Comparison of ENCODE assay signal across 11 cellular contexts in the genomic region with DNA sequence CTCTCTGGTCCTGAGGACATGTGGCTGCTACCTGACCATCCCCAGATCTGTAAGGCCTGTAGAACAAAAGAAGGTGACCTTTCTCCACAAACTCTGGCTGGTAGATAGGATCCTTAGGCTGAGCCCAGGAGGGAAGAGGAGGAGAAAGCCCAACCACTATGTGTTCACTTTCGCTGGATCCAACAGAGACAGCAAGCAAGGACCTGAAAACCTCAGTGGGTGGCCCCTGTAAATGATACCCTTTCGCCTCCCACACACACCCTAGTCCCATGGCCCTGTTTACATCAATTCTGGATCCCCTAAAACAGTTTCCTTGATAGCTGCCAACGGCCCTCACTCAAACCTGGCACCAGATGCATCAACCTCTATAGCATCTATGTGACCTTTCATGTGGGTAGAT. TPM values are rescaled to one million over a fixed set of nuclear protein-coding genes. Genes with fewer than 3 reads are reported as not detected.
DNase-seq lines count a peak whose midpoint lies in the region; ATAC-seq lines count a peak whose summit lies in the region.
"Had no signal": no experiment of that assay in that cellular context is flagged by ENCODE, and none has a peak within 500 bp of the region (broad histone marks: within the 10 kb centered on the region; RNA-seq: fewer than 3 reads in every experiment).

No MANE protein-coding gene starts in this region.

- no peak for ATAC-seq in effector memory CD8-positive, alpha-beta T cell (replicated peaks)
- ATAC-seq in stimulated activated effector memory CD8-positive, alpha-beta T cell treated with anti-CD3 and anti-CD28 coated beads, Interleukin-12 subunit alpha, Interleukin-12 subunit beta, amount 100 ng/mL, for 72 hours, result no peak
- no peak for ATAC-seq in HG02884 (IDR thresholded peaks at IDR 0.05; ENCODE audit: unreplicated experiment)
- ATAC-seq: left colon had no signal

- no peak for DNase-seq in activated CD4-positive, alpha-beta T cell treated with anti-CD3 and anti-CD28 coated beads, Interleukin-2, amount 10 ng/mL, durations not matched to agents 24 days and 14 days
- no peak for DNase-seq in activated CD4-positive, alpha-beta T cell treated with anti-CD3 and anti-CD28 coated beads, Interleukin-2, amount 50 U/mL, for 1 hour
- peak; percentile 55 for DNase-seq in NCI-H146 treated with DMSO at 0.1 percent for 48 hours (lab: John Stamatoyannopoulos, UW; ENCODE audit: unreplicated experiment)
- no peak for DNase-seq in effector memory CD8-positive, alpha-beta T cell
- DNase-seq in stimulated activated effector memory CD8-positive, alpha-beta T cell treated with anti-CD3 and anti-CD28 coated beads, Interleukin-12 subunit alpha, Interleukin-12 subunit beta, amount 100 ng/mL, for 72 hours (ENCODE audit: low spot score in 2 of 2), result no peak
- DNase-seq in SW480 (ENCODE audit: low spot score), result no peak
- DNase-seq in islet precursor cell, result no peak
- DNase-seq: activated CD8-positive, alpha-beta memory T cell treated with anti-CD3 and anti-CD28 coated beads, Interleukin-2, amount 50 U/mL, for 48 hours; left colon; NCI-H524 treated with DMSO at 0.1 percent for 48 hours had no signal

- no peaks in the 10 kb centered on the region for H3K27me3 Mint-ChIP-seq in activated CD4-positive, alpha-beta T cell treated with anti-CD3 and anti-CD28 coated beads, Interleukin-2, amount 10 ng/mL, durations not matched to agents 24 days and 14 days
- H3K27me3 Mint-ChIP-seq in effector memory CD8-positive, alpha-beta T cell, result no peaks in the 10 kb centered on the region

- no peaks in the 10 kb centered on the region for H3K9me3 Mint-ChIP-seq in activated CD4-positive, alpha-beta T cell treated with anti-CD3 and anti-CD28 coated beads, Interleukin-2, amount 10 ng/mL, durations not matched to agents 24 days and 14 days
- H3K9me3 Mint-ChIP-seq in effector memory CD8-positive, alpha-beta T cell, result no peaks in the 10 kb centered on the region
- H3K9me3 Mint-ChIP-seq in stimulated activated effector memory CD8-positive, alpha-beta T cell treated with anti-CD3 and anti-CD28 coated beads, Interleukin-12 subunit alpha, Interleukin-12 subunit beta, amount 100 ng/mL, for 72 hours, result no peaks in the 10 kb centered on the region

- H3K4me3 Mint-ChIP-seq in activated CD4-positive, alpha-beta T cell treated with anti-CD3 and anti-CD28 coated beads, Interleukin-2, amount 10 ng/mL, durations not matched to agents 24 days and 14 days, result peak overlapping the region; percentile 66
- H3K4me3 Mint-ChIP-seq in effector memory CD8-positive, alpha-beta T cell, result peak overlapping the region; percentile 71 to 77
- peak overlapping the region; percentile 58 for H3K4me3 Mint-ChIP-seq in stimulated activated effector memory CD8-positive, alpha-beta T cell treated with anti-CD3 and anti-CD28 coated beads, Interleukin-12 subunit alpha, Interleukin-12 subunit beta, amount 100 ng/mL, for 72 hours

- H3K4me1 Mint-ChIP-seq in activated CD4-positive, alpha-beta T cell treated with anti-CD3 and anti-CD28 coated beads, Interleukin-2, amount 10 ng/mL, durations not matched to agents 24 days and 14 days, result peaks cover 74% of the 10 kb centered on the region
- H3K4me1 Mint-ChIP-seq in effector memory CD8-positive, alpha-beta T cell (ENCODE audit: low read depth in 2 of 2), result peaks cover 79% of the 10 kb centered on the region in 2 donors
- H3K4me1 Mint-ChIP-seq in stimulated activated effector memory CD8-positive, alpha-beta T cell treated with anti-CD3 and anti-CD28 coated beads, Interleukin-12 subunit alpha, Interleukin-12 subunit beta, amount 100 ng/mL, for 72 hours, result peaks cover 86% of the 10 kb centered on the region

- peak overlapping the region; percentile 79 for H3K27ac Mint-ChIP-seq in activated CD4-positive, alpha-beta T cell treated with anti-CD3 and anti-CD28 coated beads, Interleukin-2, amount 10 ng/mL, durations not matched to agents 24 days and 14 days
- peak overlapping the region; percentile 84 to 94 for H3K27ac Mint-ChIP-seq in effector memory CD8-positive, alpha-beta T cell
- peak overlapping the region; percentile 96 for H3K27ac Mint-ChIP-seq in stimulated activated effector memory CD8-positive, alpha-beta T cell treated with anti-CD3 and anti-CD28 coated beads, Interleukin-12 subunit alpha, Interleukin-12 subunit beta, amount 100 ng/mL, for 72 hours

- intact Hi-C loops in activated CD4-positive, alpha-beta T cell treated with anti-CD3 and anti-CD28 coated beads, Interleukin-2, amount 10 ng/mL, durations not matched to agents 24 days and 14 days (cut with micrococcal nuclease), result loop anchor here (10.0 kb wide), 1 partner anchor 521 kb away; the partner anchor contains the start of gene SCAP

- H3K36me3 Mint-ChIP-seq in activated CD4-positive, alpha-beta T cell treated with anti-CD3 and anti-CD28 coated beads, Interleukin-2, amount 10 ng/mL, durations not matched to agents 24 days and 14 days (ENCODE audit: low read depth), result peaks cover 12% of the 10 kb centered on the region
- peaks cover 32% of the 10 kb centered on the region for H3K36me3 Mint-ChIP-seq in effector memory CD8-positive, alpha-beta T cell (ENCODE audit: insufficient read depth)
- H3K36me3 Mint-ChIP-seq in stimulated activated effector memory CD8-positive, alpha-beta T cell treated with anti-CD3 and anti-CD28 coated beads, Interleukin-12 subunit alpha, Interleukin-12 subunit beta, amount 100 ng/mL, for 72 hours, result peaks cover 25% of the 10 kb centered on the region

RNA-seq across cellular contexts. Expression of gene CCDC12, which starts 22.4 kb away (rescaled TPM):
- 55.3 and 66.2 TPM in 2 replicates for total RNA-seq in activated CD4-positive, alpha-beta T cell treated with anti-CD3 and anti-CD28 coated beads, Interleukin-2, amount 10 ng/mL, durations not matched to agents 24 days and 14 days

RNA-seq across cellular contexts. Expression of gene NBEAL2, which starts 25.3 kb away (rescaled TPM):
- total RNA-seq in activated CD4-positive, alpha-beta T cell treated with anti-CD3 and anti-CD28 coated beads, Interleukin-2, amount 10 ng/mL, durations not matched to agents 24 days and 14 days, result 115 and 119 TPM in 2 replicates
